ENCODE assay signal across 1 cellular context in genomic region chr6:10588562-10589428, GRCh38.
TF ChIP-seq lines count a peak whose summit lies in the region.

No MANE protein-coding gene starts in this region.

TF ChIP-seq in GM23338, 12 proteins besides CTCF, POLR2A, EP300 and RAD21:
- TF ChIP-seq EZH2 (IDR thresholded peaks at IDR 0.05; ENCODE audit: low read depth, unreplicated experiment) (no peak), POLR2AphosphoS5 (IDR thresholded peaks at IDR 0.05; ENCODE audit: low read depth) (no peak; the same call in 1 of the 2 replicates), CREB1 (CRISPR knock-in tag; IDR thresholded peaks at IDR 0.05; ENCODE audit: low read depth) (no peak), JUNB (IDR thresholded peaks at IDR 0.05; ENCODE audit: unreplicated experiment) (no peak), REST (IDR thresholded peaks at IDR 0.05; ENCODE audit: unreplicated experiment) (no peak), EZH2phosphoT487 (IDR thresholded peaks at IDR 0.05; ENCODE audit: unreplicated experiment) (no peak), ZNF114 (CRISPR knock-in tag; IDR thresholded peaks at IDR 0.05) (no peak), NANOG (IDR thresholded peaks at IDR 0.05; ENCODE audit: borderline replicate concordance) (no peak), ZNF462 (CRISPR knock-in tag; IDR thresholded peaks at IDR 0.05) (no peak), STAT1 (IDR thresholded peaks at IDR 0.05; ENCODE audit: unreplicated experiment) (no peak), ZNF331 (CRISPR knock-in tag; IDR thresholded peaks at IDR 0.05; ENCODE audit: low read depth) (no peak)
- TF ChIP-seq, protein P1, sequence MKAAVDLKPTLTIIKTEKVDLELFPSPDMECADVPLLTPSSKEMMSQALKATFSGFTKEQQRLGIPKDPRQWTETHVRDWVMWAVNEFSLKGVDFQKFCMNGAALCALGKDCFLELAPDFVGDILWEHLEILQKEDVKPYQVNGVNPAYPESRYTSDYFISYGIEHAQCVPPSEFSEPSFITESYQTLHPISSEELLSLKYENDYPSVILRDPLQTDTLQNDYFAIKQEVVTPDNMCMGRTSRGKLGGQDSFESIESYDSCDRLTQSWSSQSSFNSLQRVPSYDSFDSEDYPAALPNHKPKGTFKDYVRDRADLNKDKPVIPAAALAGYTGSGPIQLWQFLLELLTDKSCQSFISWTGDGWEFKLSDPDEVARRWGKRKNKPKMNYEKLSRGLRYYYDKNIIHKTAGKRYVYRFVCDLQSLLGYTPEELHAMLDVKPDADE (IDR thresholded peaks at IDR 0.05): no peak
